13 cellular contexts compared by ENCODE assay signal in genomic region chr1:115088115-115088794, GRCh38. TPM values are rescaled to one million over a fixed set of nuclear protein-coding genes. Genes with fewer than 3 reads are reported as not detected.
DNase-seq lines count a peak whose midpoint lies in the region; ATAC-seq lines count a peak whose summit lies in the region.
"Had no signal": no experiment of that assay in that cellular context is flagged by ENCODE, and none has a peak within 500 bp of the region (broad histone marks: within the 10 kb centered on the region; RNA-seq: fewer than 3 reads in every experiment).

No MANE protein-coding gene starts in this region.

- H3K9me3 ChIP-seq in mesodermal cell (ENCODE audit: control insufficient read depth, low read length) (no peaks in the 10 kb centered on the region), thymus (ENCODE audit: control insufficient read depth) (no peaks in the 10 kb centered on the region)
- H3K9me3 ChIP-seq: tibial nerve had no signal

- H3K36me3 Mint-ChIP-seq in activated T-cell treated with anti-CD3 and anti-CD28 coated beads, Interleukin-2, amount 50 U/mL, for 72 hours (ENCODE audit: insufficient read depth in 2 of 2), result no peaks in the 10 kb centered on the region
- no peaks in the 10 kb centered on the region for H3K36me3 Mint-ChIP-seq in activated naive CD8-positive, alpha-beta T cell treated with anti-CD3 and anti-CD28 coated beads, Interleukin-2, amount 10 ng/mL, durations not matched to agents 7 days and 5 days

- no peaks in the 10 kb centered on the region for H3K27me3 ChIP-seq in thymus (ENCODE audit: control insufficient read depth, insufficient read depth)

- no peak for ATAC-seq in activated T-cell treated with anti-CD3 and anti-CD28 coated beads, Interleukin-2, amount 50 U/mL, for 72 hours (replicated peaks in 1 of 2)
- ATAC-seq in activated naive CD8-positive, alpha-beta T cell treated with anti-CD3 and anti-CD28 coated beads, Interleukin-2, amount 10 ng/mL, durations not matched to agents 7 days and 5 days (ENCODE audit: low read depth), result no peak
- ATAC-seq in HG02852 (IDR thresholded peaks at IDR 0.05; ENCODE audit: unreplicated experiment), result no peak

- peak overlapping the region; percentile 49 to 84 for H3K4me3 Mint-ChIP-seq in activated T-cell treated with anti-CD3 and anti-CD28 coated beads, Interleukin-2, amount 50 U/mL, for 72 hours
- peak overlapping the region; percentile 60 for H3K4me3 Mint-ChIP-seq in activated naive CD8-positive, alpha-beta T cell treated with anti-CD3 and anti-CD28 coated beads, Interleukin-2, amount 10 ng/mL, durations not matched to agents 7 days and 5 days

- POLR2A ChIA-PET in activated naive CD8-positive, alpha-beta T cell treated with anti-CD3 and anti-CD28 coated beads, Interleukin-2, amount 10 ng/mL, durations not matched to agents 7 days and 5 days (lab: Charles Lee), result interaction anchor here (0.6 kb wide), 1 partner anchor 951 kb away, joined by 4 read pairs; no protein-coding TSS in a partner anchor

- no peak overlapping the region for H3K27ac Mint-ChIP-seq in activated T-cell treated with anti-CD3 and anti-CD28 coated beads, Interleukin-2, amount 50 U/mL, for 72 hours
- H3K27ac Mint-ChIP-seq in activated naive CD8-positive, alpha-beta T cell treated with anti-CD3 and anti-CD28 coated beads, Interleukin-2, amount 10 ng/mL, durations not matched to agents 7 days and 5 days, result no peak overlapping the region

- H3K36me3 ChIP-seq in mesodermal cell (ENCODE audit: control insufficient read depth, insufficient read depth, low read length) (no peaks in the 10 kb centered on the region), thymus (ENCODE audit: control insufficient read depth, insufficient read depth) (no peaks in the 10 kb centered on the region)
- H3K36me3 ChIP-seq: tibial nerve had no signal

- WGBS in mesodermal cell (ENCODE audit: insufficient coverage in 2 of 2), 2 experiments, result 94 to 100% methylated on average over 2 to 4 of the region's 5 CpGs
- WGBS in thymus, result 97% methylated on average over 5 of the region's 5 CpGs

- H3K4me3 ChIP-seq in mesodermal cell (ENCODE audit: extremely low read depth, insufficient read depth, low read length, poor library complexity, severe bottlenecking) (peak overlapping the region; percentile 52), thymus (ENCODE audit: low read length) (peak overlapping the region; percentile 73)

- H3K4me1 ChIP-seq in mesodermal cell (ENCODE audit: control insufficient read depth, insufficient read depth, low read length, poor library complexity, severe bottlenecking), result peaks cover 19% of the 10 kb centered on the region
- peaks cover 17% of the 10 kb centered on the region for H3K4me1 ChIP-seq in thymus (ENCODE audit: control insufficient read depth, insufficient read depth, low read length)

- no peak for DNase-seq in activated T-cell treated with anti-CD3 and anti-CD28 coated beads, Interleukin-2, amount 50 U/mL, for 72 hours
- DNase-seq in activated T-cell treated with anti-CD3 and anti-CD28 coated beads for 4 hours (no peak), A172 (ENCODE audit: low spot score) (no peak), cerebellar nuclear complex (lab: John Stamatoyannopoulos, UW) (no peak)
- DNase-seq in activated naive CD8-positive, alpha-beta T cell treated with anti-CD3 and anti-CD28 coated beads, Interleukin-2, amount 10 ng/mL, durations not matched to agents 7 days and 5 days, result no peak
- DNase-seq: NCI-H446 had no signal

- H3K27ac ChIP-seq in mesodermal cell (ENCODE audit: low read depth, low read length, severe bottlenecking) (no peak overlapping the region), thymus (ENCODE audit: low read depth) (no peak overlapping the region)

- no peaks in the 10 kb centered on the region for H3K9me3 Mint-ChIP-seq in activated T-cell treated with anti-CD3 and anti-CD28 coated beads, Interleukin-2, amount 50 U/mL, for 72 hours
- H3K9me3 Mint-ChIP-seq in activated naive CD8-positive, alpha-beta T cell treated with anti-CD3 and anti-CD28 coated beads, Interleukin-2, amount 10 ng/mL, durations not matched to agents 7 days and 5 days, result no peaks in the 10 kb centered on the region

- H3K27me3 Mint-ChIP-seq in activated T-cell treated with anti-CD3 and anti-CD28 coated beads, Interleukin-2, amount 50 U/mL, for 72 hours (ENCODE audit: low read depth), result peaks cover 13% of the 10 kb centered on the region
- peaks cover 12% of the 10 kb centered on the region for H3K27me3 Mint-ChIP-seq in activated naive CD8-positive, alpha-beta T cell treated with anti-CD3 and anti-CD28 coated beads, Interleukin-2, amount 10 ng/mL, durations not matched to agents 7 days and 5 days

- H3K4me1 Mint-ChIP-seq in activated T-cell treated with anti-CD3 and anti-CD28 coated beads, Interleukin-2, amount 50 U/mL, for 72 hours (ENCODE audit: low read depth), result peaks cover 20% of the 10 kb centered on the region
- H3K4me1 Mint-ChIP-seq in activated naive CD8-positive, alpha-beta T cell treated with anti-CD3 and anti-CD28 coated beads, Interleukin-2, amount 10 ng/mL, durations not matched to agents 7 days and 5 days, result peaks cover 6% of the 10 kb centered on the region

RNA-seq across cellular contexts. Expression of gene TSPAN2, which starts 1.0 kb away (rescaled TPM):
- total RNA-seq in activated T-cell treated with anti-CD3 and anti-CD28 coated beads, Interleukin-2, amount 50 U/mL, for 72 hours, result 1 to 10 TPM; 2.1 to 4.3 TPM
- total RNA-seq in activated naive CD8-positive, alpha-beta T cell treated with anti-CD3 and anti-CD28 coated beads, Interleukin-2, amount 10 ng/mL, durations not matched to agents 7 days and 5 days, result 1 to 10 TPM in 1 of 2 experiments, under 1 TPM in 1; 0.42 to 1.2 TPM
- 8.3 TPM for polyA plus RNA-seq in mesodermal cell (2013, experiment 1 of 2)
- polyA plus RNA-seq in mesodermal cell (2013, experiment 2 of 2), result 5.9 TPM
- 3.2 TPM for polyA plus RNA-seq in thymus
- 2.0 and 3.2 TPM in 2 replicates for total RNA-seq in A172 (2014; rRNA removed; shearing (Covaris generic))

RNA-seq across cellular contexts. Expression of gene TSHB, which starts 58.6 kb away (rescaled TPM):
- total RNA-seq in activated T-cell treated with anti-CD3 and anti-CD28 coated beads, Interleukin-2, amount 50 U/mL, for 72 hours, result not detected
- not detected for total RNA-seq in activated naive CD8-positive, alpha-beta T cell treated with anti-CD3 and anti-CD28 coated beads, Interleukin-2, amount 10 ng/mL, durations not matched to agents 7 days and 5 days
- not detected for polyA plus RNA-seq in mesodermal cell (2013, experiment 1 of 2)
- not detected for polyA plus RNA-seq in mesodermal cell (2013, experiment 2 of 2)
- 0.11 TPM for polyA plus RNA-seq in thymus
- total RNA-seq in A172 (2014; rRNA removed; shearing (Covaris generic)), result not detected in 2 replicates
- total RNA-seq: bronchial epithelial cell, H4, HT1080, tibial nerve had no signal
